In genomic region chr11:104523611-104524010, GRCh38 we compare ENCODE assay signal across 9 cellular contexts.
"Had no signal": no experiment of that assay in that cellular context is flagged by ENCODE, and none has a peak within 500 bp of the region (broad histone marks: within the 10 kb centered on the region; RNA-seq: fewer than 3 reads in every experiment).

No MANE protein-coding gene starts in this region.

- DNase-seq: GM23248, GOT3, H7, H9, HCEC 1CT, HFFc6 had no signal

- H3K9me3 ChIP-seq: HAP-1 had no signal

- H3K27ac ChIP-seq: GM23248 had no signal

- H3K9me3 Mint-ChIP-seq: GM23338, H9 had no signal

- H3K4me3 ChIP-seq: GM23248, GM23338, HAP-1 had no signal

- H3K4me1 ChIP-seq: HAP-1 had no signal

- H3K4me1 Mint-ChIP-seq: H9 had no signal

- H3K27ac Mint-ChIP-seq: GM23338, H9, HFFc6 had no signal

- H3K36me3 ChIP-seq: HAP-1 had no signal

- H3K4me3 Mint-ChIP-seq: GM23338, H9, HFFc6 had no signal

- ATAC-seq: GM23338, HCT116 had no signal
